ENCODE assay signal across 8 cellular contexts in genomic region chr19:44401108-44401786, GRCh38. TPM values are rescaled to one million over a fixed set of nuclear protein-coding genes. Genes with fewer than 3 reads are reported as not detected.
DNase-seq lines count a peak whose midpoint lies in the region; ATAC-seq and TF ChIP-seq lines count a peak whose summit lies in the region.

Gene ZNF285 (minus strand): TSS chr19:44401608. CDS start chr19:44397213, 4,395 bp downstream.

- peak within 1 kb of the TSS; percentile 91 for H3K56ac ChIP-seq in mesendoderm (ENCODE audit: low read length)

- H3K23ac ChIP-seq in mesendoderm (ENCODE audit: low read length): no peak within 1 kb of the TSS

- peak within 1 kb of the TSS; percentile 57 for H3K4me3 ChIP-seq in endocrine pancreas (ENCODE audit: control insufficient read depth, insufficient read depth, low read length)
- H3K4me3 ChIP-seq in mesendoderm (ENCODE audit: low read length): peak within 1 kb of the TSS; percentile 62

- no CpG with 5 or more reads among the region's 38 CpGs for WGBS in mesendoderm (ENCODE audit: extremely low coverage, insufficient coverage, low lambda C conversion rate)

- H2BK5ac ChIP-seq in mesendoderm (ENCODE audit: low read length): no peak within 1 kb of the TSS

- H3K27ac ChIP-seq in mesendoderm (ENCODE audit: low read depth, low read length): no peak within 1 kb of the TSS

- H3K9me3 Mint-ChIP-seq in HFFc6: peaks cover 4% of the 10 kb centered on the region

- ATAC-seq in GM19455 (IDR thresholded peaks at IDR 0.05; ENCODE audit: unreplicated experiment): no peak
- no peak for ATAC-seq in GM21447 (IDR thresholded peaks at IDR 0.05; ENCODE audit: unreplicated experiment)

- H3K36me3 Mint-ChIP-seq in HFFc6 (ENCODE audit: low read depth): peaks cover 6% of the 10 kb centered on the region

- no peak within 1 kb of the TSS for H3K18ac ChIP-seq in mesendoderm (ENCODE audit: low read length)

- TF ChIP-seq CTCF in HFFc6 (IDR thresholded peaks at IDR 0.05): no peak

- H2AK5ac ChIP-seq in mesendoderm (ENCODE audit: low read length): no peak within 1 kb of the TSS

- H3K27me3 ChIP-seq in endocrine pancreas (ENCODE audit: control insufficient read depth, insufficient read depth, low read length): no peaks in the 10 kb centered on the region
- no peaks in the 10 kb centered on the region for H3K27me3 ChIP-seq in mesendoderm (ENCODE audit: insufficient read depth, low read length, poor library complexity)

- peak within 1 kb of the TSS; percentile 100 for H3K4me2 ChIP-seq in mesendoderm (ENCODE audit: low read length)

- no peaks in the 10 kb centered on the region for H3K79me1 ChIP-seq in mesendoderm (ENCODE audit: low read length)

- no peaks in the 10 kb centered on the region for H3K9me3 ChIP-seq in endocrine pancreas (ENCODE audit: control insufficient read depth, low read length)

- peaks cover 4% of the 10 kb centered on the region for H3K4me1 ChIP-seq in endocrine pancreas (ENCODE audit: control insufficient read depth, insufficient read depth, low read length)
- no peaks in the 10 kb centered on the region for H3K4me1 ChIP-seq in mesendoderm (ENCODE audit: control insufficient read depth, low read depth, low read length)

- H3K4me3 Mint-ChIP-seq in HFFc6: peak within 1 kb of the TSS; percentile 94

- H3K9ac ChIP-seq in endocrine pancreas (ENCODE audit: control insufficient read depth, insufficient read depth, low read length): peak within 1 kb of the TSS; percentile 60
- H3K9ac ChIP-seq in mesendoderm (ENCODE audit: low read length): peak within 1 kb of the TSS; percentile 74

- H3K4ac ChIP-seq in mesendoderm (ENCODE audit: low read depth, low read length): no peak within 1 kb of the TSS

- peaks cover 14% of the 10 kb centered on the region for H3K4me1 Mint-ChIP-seq in HFFc6 (ENCODE audit: low read depth)

- no peaks in the 10 kb centered on the region for H3K79me2 ChIP-seq in mesendoderm (ENCODE audit: control insufficient read depth, insufficient read depth, low read length)

- H2BK15ac ChIP-seq in mesendoderm (replicated peaks; ENCODE audit: low read depth): no peak within 1 kb of the TSS

- peaks cover 3% of the 10 kb centered on the region; the same call in 1 of the 2 replicates for H3K27me3 Mint-ChIP-seq in HFFc6 (ENCODE audit: insufficient read depth)

- peak within 1 kb of the TSS; percentile 66 for H3K27ac Mint-ChIP-seq in HFFc6

- no peak within 1 kb of the TSS for H2BK120ac ChIP-seq in mesendoderm (ENCODE audit: low read depth, low read length)

- peak within 1 kb of the TSS; percentile 47 for H4K5ac ChIP-seq in mesendoderm (ENCODE audit: low read length)

- peak within 1 kb of the TSS; percentile 81 for H4K8ac ChIP-seq in mesendoderm (ENCODE audit: low read depth, low read length)

- DNase-seq in AG08395 (ENCODE audit: low spot score) (peak; percentile 99), HFFc6 (peak; percentile 96), mesendoderm (peak; percentile 98)
- DNase-seq in activated CD4-positive, alpha-beta T cell treated with anti-CD3 and anti-CD28 coated beads, Interleukin-2, amount 50 U/mL, for 48 hours: peak; percentile 68 to 77
- peak; percentile 55 for DNase-seq in stimulated activated CD8-positive, alpha-beta memory T cell treated with anti-CD3 and anti-CD28 coated beads, Interleukin-12 subunit alpha, Interleukin-12 subunit beta, amount 100 ng/mL, for 1 hour (ENCODE audit: low read depth)

- H3K36me3 ChIP-seq in endocrine pancreas (ENCODE audit: control insufficient read depth, insufficient read depth, low read length) (peaks cover 6% of the 10 kb centered on the region), mesendoderm (ENCODE audit: control insufficient read depth, insufficient read depth, low read length) (no peaks in the 10 kb centered on the region)

RNA-seq across cellular contexts. Expression of gene ZNF285, which starts in this region (rescaled TPM):
- total RNA-seq in HFFc6 (2021; fragmentation: NEBNext Ultra II Directional; extraction: Animal tissue kit (Norgen Biotek cat#: 25700)): 1 to 10 TPM; 1.2 to 2.4 (median 1.5) TPM
- polyA plus RNA-seq in mesendoderm (2013, experiment 1 of 2): 1.3 TPM
- 1.2 TPM for polyA plus RNA-seq in mesendoderm (2013, experiment 2 of 2)
